In genomic region chr4:97477974-97478373, GRCh38 we compare ENCODE assay signal across 9 cellular contexts.
"Had no signal": no experiment of that assay in that cellular context is flagged by ENCODE, and none has a peak within 500 bp of the region (broad histone marks: within the 10 kb centered on the region; RNA-seq: fewer than 3 reads in every experiment).

No MANE protein-coding gene starts in this region.

- H3K27ac ChIP-seq: HL-60 had no signal

- ATAC-seq: GM23338, K562 had no signal

- FAIRE-seq: H1, H54, K562 had no signal

- DNase-seq: H9, HCEC 1CT, IMR-90, KG1 had no signal

- H3K4me3 ChIP-seq: GM23338, K562 had no signal
